ENCODE assay signal across 21 cellular contexts in genomic region chr7:95172420-95172819, GRCh38.
DNase-seq lines count a peak whose midpoint lies in the region; ATAC-seq, FAIRE-seq and TF ChIP-seq lines count a peak whose summit lies in the region.
"Had no signal": no experiment of that assay in that cellular context is flagged by ENCODE, and none has a peak within 500 bp of the region (broad histone marks: within the 10 kb centered on the region; RNA-seq: fewer than 3 reads in every experiment).

No MANE protein-coding gene starts in this region.

- H2AK5ac ChIP-seq in IMR-90 (ENCODE audit: low read depth, low read length), result no peak overlapping the region

- FAIRE-seq in HepG2 (lab: Jason Lieb, UNC) (no peak), K562 (lab: Jason Lieb, UNC) (no peak)
- FAIRE-seq: G401.6, GM12891, GM19239 had no signal

- no peak overlapping the region for H2AK9ac ChIP-seq in IMR-90 (replicated peaks; ENCODE audit: low read depth, low read length, poor library complexity)

- no peak overlapping the region for H3K27ac Mint-ChIP-seq in HFFc6
- H3K27ac Mint-ChIP-seq in activated CD8-positive, alpha-beta T cell treated with anti-CD3 and anti-CD28 coated beads for 36 hours, result no peak overlapping the region
- H3K27ac Mint-ChIP-seq: B cell; CD4-positive, alpha-beta T cell; CD8-positive, alpha-beta T cell had no signal

- no peak overlapping the region for H3K18ac ChIP-seq in IMR-90 (ENCODE audit: low read depth, low read length)

- H3K27me3 Mint-ChIP-seq in HFFc6 (ENCODE audit: insufficient read depth), result no peaks in the 10 kb centered on the region; the same call in 1 of the 2 replicates
- peaks cover 2% of the 10 kb centered on the region for H3K27me3 Mint-ChIP-seq in activated CD8-positive, alpha-beta T cell treated with anti-CD3 and anti-CD28 coated beads for 36 hours
- H3K27me3 Mint-ChIP-seq: CD4-positive, alpha-beta T cell had no signal

- TF ChIP-seq POLR2A in HepG2 (IDR thresholded peaks at IDR 0.05; ENCODE audit: insufficient read depth in 1 of 2, low read depth in 2 of 2, low read length in 2 of 2) (no peak), right lobe of liver (IDR thresholded peaks at IDR 0.05) (no peak), IMR-90 (IDR thresholded peaks at IDR 0.05; ENCODE audit: low read depth, low read length) (no peak), K562 (conservative IDR thresholded peaks at IDR 0.05) (no peak)

- no peak for TF ChIP-seq CTCF in HepG2 (CRISPR knock-in tag; IDR thresholded peaks at IDR 0.05)
- TF ChIP-seq CTCF in right lobe of liver (IDR thresholded peaks at IDR 0.05), result no peak
- no peak for TF ChIP-seq CTCF in IMR-90 (conservative IDR thresholded peaks at IDR 0.05; ENCODE audit: low read depth, low read length)
- no peak for TF ChIP-seq CTCF in K562 (IDR thresholded peaks at IDR 0.05 in 2 of 3, conservative IDR thresholded peaks at IDR 0.05 in 1 of 3; ENCODE audit: insufficient read depth in 2 of 3, low read depth in 1 of 3, low read length in 3 of 3)
- TF ChIP-seq CTCF in coronary artery (IDR thresholded peaks at IDR 0.05), result no peak
- TF ChIP-seq CTCF in HFFc6 (IDR thresholded peaks at IDR 0.05), result no peak
- TF ChIP-seq CTCF in activated CD8-positive, alpha-beta T cell treated with anti-CD3 and anti-CD28 coated beads for 36 hours (IDR thresholded peaks at IDR 0.05), result no peak

- H2AFZ ChIP-seq in HepG2 (ENCODE audit: low read length), result no peak overlapping the region
- H2AFZ ChIP-seq in IMR-90 (replicated peaks; ENCODE audit: low read length, poor library complexity), result no peak overlapping the region
- H2AFZ ChIP-seq in K562 (ENCODE audit: low read depth, low read length), result no peak overlapping the region

- H3K27ac ChIP-seq in HepG2 (ENCODE audit: extremely low read length, insufficient read depth, low read length), result no peak overlapping the region
- H3K27ac ChIP-seq in right lobe of liver, result no peak overlapping the region
- H3K27ac ChIP-seq in IMR-90 (ENCODE audit: insufficient read depth, low read length), result no peak overlapping the region
- H3K27ac ChIP-seq in K562 (ENCODE audit: extremely low read depth, low read depth, low read length), result no peak overlapping the region
- no peak overlapping the region for H3K27ac ChIP-seq in coronary artery
- H3K27ac ChIP-seq: 22Rv1; BLaER1 treated with 17β-estradiol and CSF1 and Interleukin-3, amounts not matched to agents 10 nM and 100 nM; C4-2B had no signal

- H4K20me1 ChIP-seq in HepG2 (ENCODE audit: insufficient read depth, low read length) (no peaks in the 10 kb centered on the region), IMR-90 (ENCODE audit: insufficient read depth, low read length) (no peaks in the 10 kb centered on the region), K562 (replicated peaks; ENCODE audit: control insufficient read depth, insufficient read depth, low read length) (no peaks in the 10 kb centered on the region)
- H4K20me1 ChIP-seq: BLaER1 treated with 17β-estradiol and CSF1 and Interleukin-3, amounts not matched to agents 10 nM and 100 nM had no signal

- no peaks in the 10 kb centered on the region for H3K36me3 Mint-ChIP-seq in HFFc6 (ENCODE audit: low read depth)
- H3K36me3 Mint-ChIP-seq in activated CD8-positive, alpha-beta T cell treated with anti-CD3 and anti-CD28 coated beads for 36 hours (ENCODE audit: low read depth), result no peaks in the 10 kb centered on the region
- H3K36me3 Mint-ChIP-seq: CD8-positive, alpha-beta T cell had no signal

- H2BK15ac ChIP-seq in IMR-90 (ENCODE audit: low read depth, low read length), result no peak overlapping the region

- H3K79me2 ChIP-seq in HepG2 (ENCODE audit: insufficient read depth, low read length) (no peaks in the 10 kb centered on the region), K562 (ENCODE audit: control insufficient read depth, insufficient read depth, low read length) (no peaks in the 10 kb centered on the region)

- intact Hi-C loops in HepG2 (cut with micrococcal nuclease; ENCODE audit: unreplicated experiment), result no loop called here
- intact Hi-C loops in right lobe of liver (cut with DNase I), result no loop called here
- intact Hi-C loops in IMR-90 (cut with micrococcal nuclease), result no loop called here
- intact Hi-C loops in K562 (cut with micrococcal nuclease), result no loop called here
- intact Hi-C loops in activated CD8-positive, alpha-beta T cell treated with anti-CD3 and anti-CD28 coated beads for 36 hours (cut with micrococcal nuclease), result no loop called here

- DNase-seq in HepG2 (ENCODE audit: low spot score) (no peak), right lobe of liver (no peak), IMR-90 (no peak), K562 (ENCODE audit: extremely low read depth in 1 of 4, low spot score in 3 of 4) (no peak), coronary artery (ENCODE audit: low spot score) (no peak), HFFc6 (no peak)
- DNase-seq in activated CD8-positive, alpha-beta T cell treated with anti-CD3 and anti-CD28 coated beads for 36 hours, result no peak
- DNase-seq: AML-193; Caco-2; Calu3; CD4-positive, alpha-beta T cell; CD8-positive, alpha-beta T cell; DMS79 treated with DMSO at 0.1 percent for 48 hours; GF-D8 had no signal

- H4K5ac ChIP-seq in IMR-90 (ENCODE audit: low read depth, low read length), result no peak overlapping the region

- H4K8ac ChIP-seq in IMR-90 (ENCODE audit: low read depth in 2 of 2, low read length in 2 of 2), result no peak overlapping the region

- no peak overlapping the region for H3K4me2 ChIP-seq in HepG2 (ENCODE audit: low read depth, low read length)
- no peak overlapping the region for H3K4me2 ChIP-seq in IMR-90 (ENCODE audit: low read depth, low read length)
- no peak overlapping the region for H3K4me2 ChIP-seq in K562 (ENCODE audit: insufficient read depth, low read length)
- H3K4me2 ChIP-seq: BLaER1 treated with 17β-estradiol and CSF1 and Interleukin-3, amounts not matched to agents 10 nM and 100 nM had no signal

- H3K36me3 ChIP-seq in HepG2 (replicated peaks in 1 of 2; ENCODE audit: control insufficient read depth in 1 of 2, insufficient read depth in 2 of 2, low read length in 2 of 2), result no peaks in the 10 kb centered on the region; a peak in 1 of 5 replicates
- H3K36me3 ChIP-seq in right lobe of liver, result no peaks in the 10 kb centered on the region
- H3K36me3 ChIP-seq in IMR-90 (ENCODE audit: control insufficient read depth, insufficient read depth, low read length), result no peaks in the 10 kb centered on the region
- no peaks in the 10 kb centered on the region for H3K36me3 ChIP-seq in K562 (ENCODE audit: control insufficient read depth, insufficient read depth, low read length)
- H3K36me3 ChIP-seq: BLaER1 treated with 17β-estradiol and CSF1 and Interleukin-3, amounts not matched to agents 10 nM and 100 nM had no signal

- no peak overlapping the region for H3K14ac ChIP-seq in IMR-90 (replicated peaks; ENCODE audit: low read depth, low read length)

- H3K79me1 ChIP-seq in IMR-90 (ENCODE audit: low read depth in 1 of 2, low read length in 2 of 2), result no peaks in the 10 kb centered on the region

- no peak overlapping the region for H3K4me3 Mint-ChIP-seq in HFFc6
- H3K4me3 Mint-ChIP-seq in activated CD8-positive, alpha-beta T cell treated with anti-CD3 and anti-CD28 coated beads for 36 hours, result no peak overlapping the region
- H3K4me3 Mint-ChIP-seq: B cell; CD4-positive, alpha-beta T cell; CD8-positive, alpha-beta T cell had no signal

- 96% methylated on average over 1 of the region's 1 CpG for WGBS in HepG2 (ENCODE audit: low lambda C conversion rate)
- WGBS in right lobe of liver (ENCODE audit: insufficient coverage, low coverage, low lambda C conversion rate, missing lambda C conversion rate), result 53% methylated on average over 1 of the region's 1 CpG
- no CpG with 5 or more reads among the region's 1 CpG for WGBS in IMR-90 (ENCODE audit: extremely low coverage in 2 of 2, insufficient read length in 1 of 2), 2 experiments
- WGBS in K562 (ENCODE audit: insufficient coverage, low coverage, missing lambda C conversion rate), result 0% methylated on average over 1 of the region's 1 CpG

- BruUV-seq in HepG2 (replicated peaks; lab: Mats Ljungman, UMichigan) (no TSS peak), IMR-90 (replicated peaks; lab: Mats Ljungman, UMichigan) (no TSS peak), K562 (replicated peaks; lab: Mats Ljungman, UMichigan) (no TSS peak)

- no peaks in the 10 kb centered on the region; the same call in 1 of the 2 replicates for H3K9me3 Mint-ChIP-seq in HFFc6
- no peaks in the 10 kb centered on the region for H3K9me3 Mint-ChIP-seq in activated CD8-positive, alpha-beta T cell treated with anti-CD3 and anti-CD28 coated beads for 36 hours
- H3K9me3 Mint-ChIP-seq: CD8-positive, alpha-beta T cell had no signal

- CTCF ChIA-PET in HepG2 (lab: Yijun Ruan, JAX; ENCODE audit: low intra/inter-chr PET ratio, low total read pairs) (no interaction called here), IMR-90 (lab: Yijun Ruan, JAX) (no interaction called here), K562 (lab: Yijun Ruan, JAX; ENCODE audit: low intra/inter-chr PET ratio) (no interaction called here)
- CTCF ChIA-PET in activated CD8-positive, alpha-beta T cell treated with anti-CD3 and anti-CD28 coated beads for 36 hours (lab: Charles Lee), result no interaction called here

- no peak overlapping the region for H2BK5ac ChIP-seq in IMR-90 (ENCODE audit: low read depth, low read length, poor library complexity, severe bottlenecking)

- dilution Hi-C loops in IMR-90 (cut with HindIII; ENCODE audit: low sequenced_read_pairs, unreplicated experiment), result no loop called here

- no peaks in the 10 kb centered on the region for H3K27me3 ChIP-seq in HepG2 (ENCODE audit: control insufficient read depth in 1 of 2, insufficient read depth in 2 of 2, low read length in 2 of 2)
- H3K27me3 ChIP-seq in right lobe of liver, result no peaks in the 10 kb centered on the region
- no peaks in the 10 kb centered on the region for H3K27me3 ChIP-seq in IMR-90 (ENCODE audit: control insufficient read depth, insufficient read depth, low read length)
- H3K27me3 ChIP-seq in K562 (ENCODE audit: control insufficient read depth in 2 of 2, insufficient read depth in 2 of 2, low read length in 2 of 2), result no peaks in the 10 kb centered on the region
- H3K27me3 ChIP-seq: BLaER1 treated with 17β-estradiol and CSF1 and Interleukin-3, amounts not matched to agents 10 nM and 100 nM had no signal

- TF ChIP-seq EP300 in HepG2 (IDR thresholded peaks at IDR 0.05; ENCODE audit: low read depth in 2 of 2, low read length in 2 of 2), result no peak
- TF ChIP-seq EP300 in HepG2 (CRISPR knock-in tag; IDR thresholded peaks at IDR 0.05; ENCODE audit: borderline replicate concordance), result no peak
- no peak for TF ChIP-seq EP300 in K562 (IDR thresholded peaks at IDR 0.05; ENCODE audit: low read length)

- no peak overlapping the region for H3K9ac ChIP-seq in HepG2 (ENCODE audit: insufficient read depth, low read depth, low read length)
- H3K9ac ChIP-seq in IMR-90 (ENCODE audit: low read depth, low read length), result no peak overlapping the region
- H3K9ac ChIP-seq in K562 (ENCODE audit: insufficient read depth in 1 of 2, low read depth in 2 of 2, low read length in 2 of 2), result no peak overlapping the region
- H3K9ac ChIP-seq: BLaER1 treated with 17β-estradiol and CSF1 and Interleukin-3, amounts not matched to agents 10 nM and 100 nM had no signal

- H3K4me3 ChIP-seq in HepG2 (replicated peaks in 1 of 3; ENCODE audit: insufficient read depth in 1 of 3, low read depth in 2 of 3, low read length in 3 of 3) (no peak overlapping the region), right lobe of liver (no peak overlapping the region), IMR-90 (ENCODE audit: insufficient read depth, low read depth, low read length) (no peak overlapping the region), K562 (no peak overlapping the region), coronary artery (no peak overlapping the region)
- H3K4me3 ChIP-seq: BLaER1 treated with 17β-estradiol and CSF1 and Interleukin-3, amounts not matched to agents 10 nM and 100 nM had no signal

- in situ Hi-C loops in HepG2 (cut with HindIII; ENCODE audit: extremely low pct_ligation_motif_present, low pct_unique_long_range_greater_than_20kb) (no loop called here), IMR-90 (cut with MboI; ENCODE audit: low sequenced_read_pairs) (no loop called here), K562 (cut with MboI) (no loop called here)

- H3K4ac ChIP-seq in IMR-90 (ENCODE audit: low read depth, low read length), result no peak overlapping the region

- no peak overlapping the region for H3K23ac ChIP-seq in IMR-90 (ENCODE audit: low read depth, low read length)

- H2BK120ac ChIP-seq in IMR-90 (ENCODE audit: low read depth, low read length), result no peak overlapping the region

- H4K91ac ChIP-seq in IMR-90 (ENCODE audit: insufficient read depth, low read depth, low read length), result no peak overlapping the region

- POLR2A ChIA-PET in HepG2 (lab: Yijun Ruan, JAX) (no interaction called here), IMR-90 (lab: Charles Lee; ENCODE audit: unreplicated experiment) (no interaction called here), K562 (lab: Yijun Ruan, JAX) (no interaction called here)
- POLR2A ChIA-PET in activated CD8-positive, alpha-beta T cell treated with anti-CD3 and anti-CD28 coated beads for 36 hours (lab: Charles Lee), result no interaction called here

- H3K4me1 ChIP-seq in HepG2 (ENCODE audit: insufficient read depth, low read length), result no peaks in the 10 kb centered on the region
- no peaks in the 10 kb centered on the region for H3K4me1 ChIP-seq in right lobe of liver
- no peaks in the 10 kb centered on the region for H3K4me1 ChIP-seq in IMR-90 (ENCODE audit: control insufficient read depth, insufficient read depth, low read length)
- H3K4me1 ChIP-seq in K562 (replicated peaks in 1 of 2; ENCODE audit: control insufficient read depth in 2 of 2, insufficient read depth in 2 of 2, low read length in 2 of 2), result no peaks in the 10 kb centered on the region
- H3K4me1 ChIP-seq: BLaER1 treated with 17β-estradiol and CSF1 and Interleukin-3, amounts not matched to agents 10 nM and 100 nM; Caco-2 had no signal

- no peak overlapping the region for H3K56ac ChIP-seq in IMR-90 (ENCODE audit: extremely low read depth, insufficient read depth, low read length)

- no peaks in the 10 kb centered on the region for H3K9me1 ChIP-seq in IMR-90 (ENCODE audit: insufficient read depth, low read length)
- H3K9me1 ChIP-seq in K562 (ENCODE audit: control insufficient read depth, insufficient read depth, low read length), result no peaks in the 10 kb centered on the region

- no peak overlapping the region for H2BK20ac ChIP-seq in IMR-90 (ENCODE audit: low read depth, low read length)

- no peak for ATAC-seq in HepG2
- no peak for ATAC-seq in right lobe of liver
- no peak for ATAC-seq in IMR-90 (ENCODE audit: low read depth)
- ATAC-seq in K562, result no peak
- ATAC-seq in activated CD8-positive, alpha-beta T cell treated with anti-CD3 and anti-CD28 coated beads for 36 hours, result no peak
- ATAC-seq: CD8-positive, alpha-beta T cell had no signal

- H3K4me1 Mint-ChIP-seq in HFFc6 (ENCODE audit: low read depth), result no peaks in the 10 kb centered on the region
- H3K4me1 Mint-ChIP-seq in activated CD8-positive, alpha-beta T cell treated with anti-CD3 and anti-CD28 coated beads for 36 hours (ENCODE audit: low read depth), result no peaks in the 10 kb centered on the region
- H3K4me1 Mint-ChIP-seq: B cell had no signal

- TF ChIP-seq RAD21 in HepG2 (CRISPR knock-in tag; IDR thresholded peaks at IDR 0.05), result no peak
- TF ChIP-seq RAD21 in IMR-90 (IDR thresholded peaks at IDR 0.05; ENCODE audit: low read length), result no peak
- TF ChIP-seq RAD21 in K562 (CRISPR knock-in tag; conservative IDR thresholded peaks at IDR 0.05 in 1 of 2, IDR thresholded peaks at IDR 0.05 in 1 of 2), result no peak

- H3K9me3 ChIP-seq in HepG2 (ENCODE audit: low read length) (no peaks in the 10 kb centered on the region), right lobe of liver (no peaks in the 10 kb centered on the region), IMR-90 (ENCODE audit: control insufficient read depth, insufficient read depth, low read length) (no peaks in the 10 kb centered on the region), K562 (replicated peaks; ENCODE audit: control insufficient read depth, insufficient read depth, low read depth, low read length) (no peaks in the 10 kb centered on the region; the same call in 1 of the 2 replicates)
- H3K9me3 ChIP-seq: BLaER1 treated with 17β-estradiol and CSF1 and Interleukin-3, amounts not matched to agents 10 nM and 100 nM; Caco-2 had no signal

Comparison
In these comparisons a context has a peak if more than half of its experiments do, and no peak if none do; other contexts are left out.
1. Of the 241 proteins assayed by ChIP-seq in both HepG2 and K562: peak only in HepG2: MAFF and MAFK; only in K562: none; in both: none; in neither: 239.